In genomic region chr9:27572918-27573698, GRCh38 we compare ENCODE assay signal across 8 cellular contexts. TPM values are rescaled to one million over a fixed set of nuclear protein-coding genes. Genes with fewer than 3 reads are reported as not detected.
A peak's percentile ranks its signal among the peaks of the same experiment; 100 is the strongest.
DNase-seq lines count a peak whose midpoint lies in the region; ATAC-seq and TF ChIP-seq lines count a peak whose summit lies in the region.

Gene C9orf72, minus strand, starts transcription at chr9:27573481. Its CDS starts 6,361 bp downstream, at chr9:27567120.

- peaks cover 0 to 2% (median under 1%) of the 10 kb centered on the region in 3 donors for H3K36me3 Mint-ChIP-seq in naive thymus-derived CD8-positive, alpha-beta T cell

- POLR2A ChIA-PET in AG04449 (lab: Yijun Ruan, JAX), result no interaction called here
- POLR2A ChIA-PET in naive thymus-derived CD8-positive, alpha-beta T cell (lab: Charles Lee), result interaction anchor here (1.4 kb wide), 1 partner anchor 13 kb away, joined by 4 read pairs; no protein-coding TSS in a partner anchor

- H3K27ac Mint-ChIP-seq in naive thymus-derived CD8-positive, alpha-beta T cell, result peak within 1 kb of the TSS; percentile 97 to 100 (median 100)

- ATAC-seq in GM18511 (IDR thresholded peaks at IDR 0.05; ENCODE audit: unreplicated experiment) (peak; percentile 78), HG02970 (IDR thresholded peaks at IDR 0.05; ENCODE audit: low FRiP score, unreplicated experiment) (peak; percentile 72)
- peak; percentile 71 to 73 for ATAC-seq in naive thymus-derived CD8-positive, alpha-beta T cell

- H3K27me3 Mint-ChIP-seq in naive thymus-derived CD8-positive, alpha-beta T cell, result no peaks in the 10 kb centered on the region

- peak within 1 kb of the TSS; percentile 90 to 100 (median 98) for H3K4me3 Mint-ChIP-seq in naive thymus-derived CD8-positive, alpha-beta T cell

- H3K4me1 Mint-ChIP-seq in naive thymus-derived CD8-positive, alpha-beta T cell, result peaks cover 20 to 39% (median 28%) of the 10 kb centered on the region in 4 donors

- no peak for DNase-seq in AG04449 (ENCODE audit: low read depth, low spot score)
- peak; percentile 91 for DNase-seq in NCI-H345 (lab: John Stamatoyannopoulos, UW)
- DNase-seq in activated CD8-positive, alpha-beta memory T cell treated with anti-CD3 and anti-CD28 coated beads, Interleukin-2, amount 50 U/mL, for 4 hours, result peak; percentile 88
- DNase-seq in epithelial cell of prostate (ENCODE audit: low read depth, low spot score), result no peak
- peak; percentile 70 to 98 (median 88) for DNase-seq in naive thymus-derived CD8-positive, alpha-beta T cell
- peak; percentile 85 for DNase-seq in stimulated activated naive CD4-positive, alpha-beta T cell treated with Interleukin-2 at 50 U/mL for 16 hours (lab: John Stamatoyannopoulos, UW)

- CTCF ChIA-PET in AG04449 (lab: Yijun Ruan, JAX), result interaction anchor here (1.0 to 1.2 kb wide), 3 partner anchors 13 to 25 kb away, joined by 3 to 4 read pairs (median 3); no protein-coding TSS in a partner anchor

- TF ChIP-seq CTCF in AG04449 (IDR thresholded peaks at IDR 0.05; ENCODE audit: insufficient read depth, low read length, missing control alignments), result no peak

- H3K4me3 ChIP-seq in AG04449 (ENCODE audit: low read depth, low read length), result peak within 1 kb of the TSS; percentile 71

- H3K27ac ChIP-seq in epithelial cell of prostate, result peak within 1 kb of the TSS; percentile 92

- peaks cover 0 to 5% (median 2%) of the 10 kb centered on the region in 9 donors for H3K9me3 Mint-ChIP-seq in naive thymus-derived CD8-positive, alpha-beta T cell

RNA-seq across cellular contexts. Expression of gene C9orf72, which starts in this region (rescaled TPM):
- total RNA-seq in naive thymus-derived CD8-positive, alpha-beta T cell, result 10 to 100 TPM; 29.9 to 30.6 TPM
- polyA plus RNA-seq in naive thymus-derived CD8-positive, alpha-beta T cell, result 1 to 10 TPM; 5.2 to 9.7 (median 6.4) TPM

Comparison
In these comparisons a context has a peak if more than half of its experiments do, and no peak if none do; other contexts are left out.
1. DNase-seq: peak in NCI-H345 (single experiment), activated CD8-positive, alpha-beta memory T cell treated with anti-CD3 and anti-CD28 coated beads, Interleukin-2, amount 50 U/mL, for 4 hours (single experiment), naive thymus-derived CD8-positive, alpha-beta T cell (10 of 10) and stimulated activated naive CD4-positive, alpha-beta T cell treated with Interleukin-2 at 50 U/mL for 16 hours (single experiment); none in AG04449 (single experiment) and epithelial cell of prostate (single experiment).
2. Peak in every context shown above with its lines, with median percentiles within 50 percentile points of each other: ATAC-seq.